ENCODE assay signal across 1 cellular context in genomic region chr1:221381858-221382623, GRCh38.
TF ChIP-seq lines count a peak whose summit lies in the region.

No MANE protein-coding gene starts in this region.

TF ChIP-seq in H1, 55 proteins besides CTCF, POLR2A, EP300 and RAD21 (continued from another document):
- TF ChIP-seq SP1 (IDR thresholded peaks at IDR 0.05; ENCODE audit: low read depth, low read length), result no peak
